8 cellular contexts compared by ENCODE assay signal in the genomic region with DNA sequence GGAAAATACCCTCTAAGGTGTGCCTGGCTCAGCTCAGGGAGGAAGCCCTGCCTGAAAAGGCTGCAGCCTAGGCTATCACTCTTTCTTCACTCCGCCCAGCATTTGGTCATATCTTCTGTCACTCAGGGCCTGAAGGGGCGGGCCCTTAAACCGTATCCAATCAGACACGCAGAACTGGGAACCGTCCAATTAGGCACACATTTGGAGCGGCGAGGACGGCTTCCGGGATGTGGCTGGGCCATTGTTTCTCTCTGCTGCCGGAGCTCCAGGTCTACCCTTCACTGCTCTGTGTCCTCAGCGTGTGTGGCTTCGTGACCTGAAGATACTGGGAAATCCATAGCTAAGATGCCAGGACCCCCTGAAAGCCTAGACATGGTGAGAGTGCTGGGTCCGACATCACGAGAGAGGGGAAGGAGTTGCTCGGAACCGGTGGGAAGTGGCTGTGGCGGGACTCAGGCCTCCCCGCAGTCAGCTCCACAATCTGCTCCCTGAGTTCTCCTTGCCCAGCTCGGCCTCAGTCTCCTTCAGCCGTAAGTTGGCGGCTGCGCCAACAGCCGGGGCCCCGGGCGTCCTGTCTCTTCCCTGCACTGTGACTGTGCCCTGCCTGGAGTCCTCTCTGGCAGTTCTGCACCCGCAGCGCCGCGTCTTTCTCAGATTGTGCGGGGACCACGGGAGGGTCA. TPM values are rescaled to one million over a fixed set of nuclear protein-coding genes. Genes with fewer than 3 reads are reported as not detected.
DNase-seq lines count a peak whose midpoint lies in the region; ATAC-seq, FAIRE-seq and TF ChIP-seq lines count a peak whose summit lies in the region.

A gene (plus strand): TSS at position 241 of the 680 bp plus-strand sequence. CDS start 105 bp downstream, at position 346.

- intact Hi-C loops in kidney (cut with DNase I) = no loop called here

- peak within 1 kb of the TSS; percentile 100 for H3K4me3 ChIP-seq in kidney (ENCODE audit: low read length in 2 of 2)

- peaks cover 28% of the 10 kb centered on the region for H3K4me1 Mint-ChIP-seq in chondrocyte (ENCODE audit: low read depth)

- H3K4me1 ChIP-seq in kidney (ENCODE audit: control insufficient read depth in 1 of 2, insufficient read depth in 1 of 2, low read depth in 1 of 2, low read length in 2 of 2) = peaks cover 4 to 7% of the 10 kb centered on the region in 2 donors

- TF ChIP-seq CTCF in chondrocyte (IDR thresholded peaks at IDR 0.05) (no peak), kidney (IDR thresholded peaks at IDR 0.05; ENCODE audit: borderline replicate concordance, extremely low read depth, insufficient read depth) (no peak)

- FAIRE-seq in kidney (lab: Jason Lieb, UNC) = peak; percentile 99

- peak within 1 kb of the TSS; percentile 97 for H3K27ac Mint-ChIP-seq in chondrocyte (ENCODE audit: unreplicated experiment)

- H3K9me3 Mint-ChIP-seq in chondrocyte (ENCODE audit: low read depth) = peaks cover 21% of the 10 kb centered on the region

- peak within 1 kb of the TSS; percentile 92 to 94 for H3K9ac ChIP-seq in kidney (ENCODE audit: low read length in 2 of 2)

- H3K36me3 ChIP-seq in kidney (ENCODE audit: control insufficient read depth in 1 of 2, insufficient read depth in 2 of 2, low read length in 2 of 2) = peaks cover 0 to 2% of the 10 kb centered on the region in 2 donors

- DNase-seq in AG08396 (ENCODE audit: low spot score) (peak; percentile 83), NCI-H226 (peak; percentile 73), chondrocyte (ENCODE audit: low spot score) (peak; percentile 93), kidney (peak; percentile 97)
- peak; percentile 81 to 85 for DNase-seq in activated CD4-positive, alpha-beta T cell treated with anti-CD3 and anti-CD28 coated beads for 24 hours (ENCODE audit: low read depth in 2 of 2)
- peak; percentile 75 to 79 for DNase-seq in stimulated activated CD4-positive, alpha-beta T cell treated with anti-CD3 and anti-CD28 coated beads, Interleukin-15, amount 100 ng/mL, for 1 hour (ENCODE audit: low read depth in 1 of 2, low spot score in 1 of 2)

- H3K4me3 Mint-ChIP-seq in chondrocyte (ENCODE audit: unreplicated experiment) = peak within 1 kb of the TSS; percentile 99

- H3K27me3 Mint-ChIP-seq in chondrocyte (ENCODE audit: low read depth) = no peaks in the 10 kb centered on the region

- peaks cover 21% of the 10 kb centered on the region for H3K36me3 Mint-ChIP-seq in chondrocyte (ENCODE audit: low read depth)

- H3K9me3 ChIP-seq in kidney (ENCODE audit: control insufficient read depth in 1 of 2, low read length in 2 of 2) = no peaks in the 10 kb centered on the region

- peak; percentile 100 for ATAC-seq in GM18909 (IDR thresholded peaks at IDR 0.05; ENCODE audit: poor library complexity, unreplicated experiment)
- ATAC-seq in HG03159 (IDR thresholded peaks at IDR 0.05; ENCODE audit: unreplicated experiment) = peak; percentile 100

- peak within 1 kb of the TSS; percentile 88 to 92 for H3K27ac ChIP-seq in kidney (ENCODE audit: low read depth in 2 of 2, low read length in 2 of 2)

RNA-seq across cellular contexts. Expression of the gene that starts here (rescaled TPM):
- total RNA-seq in chondrocyte (8.7 to 19.0 TPM (median 10.0 TPM) in 3 replicates), kidney (26.7 TPM)
- 7.1 TPM for polyA plus RNA-seq in kidney (ENCODE audit: insufficient read depth, low read depth, low replicate concordance)

Comparison
In these comparisons a context has a peak if more than half of its experiments do, and no peak if none do; other contexts are left out.
1. Peak in every context shown above with its lines: DNase-seq, ATAC-seq, H3K4me3 ChIP-seq and H3K27ac ChIP-seq.